In the genomic region with DNA sequence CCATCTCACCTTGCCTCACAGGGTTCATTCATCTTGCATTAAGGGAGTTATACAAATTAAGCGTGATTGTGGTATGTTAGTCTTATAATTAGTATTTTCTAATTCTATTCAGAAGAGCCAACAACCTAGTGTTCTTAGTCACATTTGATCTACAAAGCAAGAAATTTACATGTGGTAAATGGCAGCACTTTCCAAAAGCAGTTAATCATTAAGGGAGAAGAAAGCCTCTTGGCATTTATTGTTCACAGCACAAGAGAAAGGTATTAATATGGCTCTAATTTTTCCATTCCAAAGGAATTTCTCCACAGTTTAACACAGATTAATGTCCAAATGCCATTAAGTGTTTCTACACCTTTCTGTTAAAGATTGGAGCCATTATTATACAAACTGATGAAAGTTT, we compare ENCODE assay signal across 14 cellular contexts.
"Had no signal": no experiment of that assay in that cellular context is flagged by ENCODE, and none has a peak within 500 bp of the region (broad histone marks: within the 10 kb centered on the region; RNA-seq: fewer than 3 reads in every experiment).

No MANE protein-coding gene starts in this region.

- H3K27ac Mint-ChIP-seq: activated naive CD4-positive, alpha-beta T cell treated with anti-CD3 and anti-CD28 coated beads, Interleukin-2, amount 50 U/mL, for 24 hours; dendritic cell treated with granulocyte-macrophage colony-stimulating factor and Interleukin-4, amounts not matched to agents 40 ng/mL and 50 ng/mL, for 4 days; naive thymus-derived CD4-positive, alpha-beta T cell; stimulated activated effector memory CD8-positive, alpha-beta T cell treated with anti-CD3 and anti-CD28 coated beads, Interleukin-12 subunit alpha, Interleukin-12 subunit beta, amount 100 ng/mL, for 72 hours had no signal

- H3K4me3 Mint-ChIP-seq: activated naive CD4-positive, alpha-beta T cell treated with anti-CD3 and anti-CD28 coated beads, Interleukin-2, amount 50 U/mL, for 24 hours; dendritic cell treated with granulocyte-macrophage colony-stimulating factor and Interleukin-4, amounts not matched to agents 40 ng/mL and 50 ng/mL, for 4 days; naive thymus-derived CD4-positive, alpha-beta T cell; stimulated activated effector memory CD8-positive, alpha-beta T cell treated with anti-CD3 and anti-CD28 coated beads, Interleukin-12 subunit alpha, Interleukin-12 subunit beta, amount 100 ng/mL, for 72 hours had no signal

- ATAC-seq: activated CD4-positive, CD25-positive, alpha-beta regulatory T cell treated with anti-CD3 and anti-CD28 coated beads, Interleukin-2, amount 50 U/mL, for 24 hours; left colon; naive thymus-derived CD4-positive, alpha-beta T cell; right cardiac atrium; stimulated activated effector memory CD8-positive, alpha-beta T cell treated with anti-CD3 and anti-CD28 coated beads, Interleukin-12 subunit alpha, Interleukin-12 subunit beta, amount 100 ng/mL, for 72 hours had no signal

- H3K4me1 Mint-ChIP-seq: activated naive CD4-positive, alpha-beta T cell treated with anti-CD3 and anti-CD28 coated beads, Interleukin-2, amount 50 U/mL, for 24 hours; naive thymus-derived CD4-positive, alpha-beta T cell; stimulated activated effector memory CD8-positive, alpha-beta T cell treated with anti-CD3 and anti-CD28 coated beads, Interleukin-12 subunit alpha, Interleukin-12 subunit beta, amount 100 ng/mL, for 72 hours had no signal

- DNase-seq: activated CD4-positive, alpha-beta T cell treated with anti-CD3 and anti-CD28 coated beads, Interleukin-2, amount 50 U/mL, for 4 hours; activated T-cell treated with anti-CD3 and anti-CD28 coated beads, Interleukin-2, amount 50 U/mL, for 1 hour; cerebellar nuclear complex; erythroblast; hypothalamus; left colon; naive thymus-derived CD4-positive, alpha-beta T cell; right cardiac atrium; thyroid gland; uterus had no signal

- H3K36me3 Mint-ChIP-seq: activated naive CD4-positive, alpha-beta T cell treated with anti-CD3 and anti-CD28 coated beads, Interleukin-2, amount 50 U/mL, for 24 hours; naive thymus-derived CD4-positive, alpha-beta T cell; stimulated activated effector memory CD8-positive, alpha-beta T cell treated with anti-CD3 and anti-CD28 coated beads, Interleukin-12 subunit alpha, Interleukin-12 subunit beta, amount 100 ng/mL, for 72 hours had no signal

- H3K27me3 Mint-ChIP-seq: activated naive CD4-positive, alpha-beta T cell treated with anti-CD3 and anti-CD28 coated beads, Interleukin-2, amount 50 U/mL, for 24 hours; dendritic cell treated with granulocyte-macrophage colony-stimulating factor and Interleukin-4, amounts not matched to agents 40 ng/mL and 50 ng/mL, for 4 days; naive thymus-derived CD4-positive, alpha-beta T cell had no signal

- H3K9me3 Mint-ChIP-seq: activated naive CD4-positive, alpha-beta T cell treated with anti-CD3 and anti-CD28 coated beads, Interleukin-2, amount 50 U/mL, for 24 hours had no signal
